ENCODE assay signal across 10 cellular contexts in genomic region chr6:44311767-44312166, GRCh38. TPM values are rescaled to one million over a fixed set of nuclear protein-coding genes. Genes with fewer than 3 reads are reported as not detected.
DNase-seq lines count a peak whose midpoint lies in the region; ATAC-seq and TF ChIP-seq lines count a peak whose summit lies in the region.
"Had no signal": no experiment of that assay in that cellular context is flagged by ENCODE, and none has a peak within 500 bp of the region (broad histone marks: within the 10 kb centered on the region; RNA-seq: fewer than 3 reads in every experiment).

No MANE protein-coding gene starts in this region.

- peak overlapping the region; percentile 96 for H3K4me3 Mint-ChIP-seq in stimulated activated naive CD8-positive, alpha-beta T cell treated with anti-CD3 and anti-CD28 coated beads, Interleukin-15, Interleukin-2, amounts not matched to agents 100 ng/mL and 50 ng/mL, for 24 hours
- peak overlapping the region; percentile 90 for H3K4me3 Mint-ChIP-seq in activated CD8-positive, alpha-beta T cell treated with anti-CD3 and anti-CD28 coated beads for 36 hours

- DNase-seq in stimulated activated naive CD8-positive, alpha-beta T cell treated with anti-CD3 and anti-CD28 coated beads, Interleukin-15, Interleukin-2, amounts not matched to agents 100 U/mL and 50 U/mL, for 24 hours, result no peak
- no peak for DNase-seq in activated CD8-positive, alpha-beta T cell treated with anti-CD3 and anti-CD28 coated beads for 36 hours
- no peak for DNase-seq in HAP-1 (ENCODE audit: low spot score in 2 of 2)
- DNase-seq in uterus, result no peak
- DNase-seq: cortex of kidney had no signal

- no peak for ATAC-seq in stimulated activated naive CD8-positive, alpha-beta T cell treated with anti-CD3 and anti-CD28 coated beads, Interleukin-15, Interleukin-2, amounts not matched to agents 100 U/mL and 50 U/mL, for 24 hours
- no peak for ATAC-seq in activated CD8-positive, alpha-beta T cell treated with anti-CD3 and anti-CD28 coated beads for 36 hours
- no peak for ATAC-seq in HG03342 (IDR thresholded peaks at IDR 0.05; ENCODE audit: unreplicated experiment)
- no peak for ATAC-seq in HG03520 (IDR thresholded peaks at IDR 0.05; ENCODE audit: unreplicated experiment)

- H3K9me3 ChIP-seq in iPS-18a (ENCODE audit: control insufficient read depth, low read depth, low read length) (no peaks in the 10 kb centered on the region), HAP-1 (no peaks in the 10 kb centered on the region), uterus (no peaks in the 10 kb centered on the region)

- H3K4me3 ChIP-seq in iPS-18a (ENCODE audit: low read length), result peak overlapping the region; percentile 92
- H3K4me3 ChIP-seq in HAP-1, result no peak overlapping the region; the same call in 1 of the 2 replicates
- H3K4me3 ChIP-seq in uterus, result no peak overlapping the region

- in situ Hi-C loops in HAP-1 (cut with MboI; ENCODE audit: low sequenced_read_pairs), result no loop called here

- no peaks in the 10 kb centered on the region for H3K27me3 ChIP-seq in iPS-18a (ENCODE audit: control insufficient read depth, insufficient read depth, low read length)
- H3K27me3 ChIP-seq in HAP-1 (ENCODE audit: low read depth), result no peaks in the 10 kb centered on the region
- H3K27me3 ChIP-seq in uterus, result no peaks in the 10 kb centered on the region

- H3K9ac ChIP-seq in iPS-18a (ENCODE audit: low read length), result no peak overlapping the region

- no peak for TF ChIP-seq CTCF in activated CD8-positive, alpha-beta T cell treated with anti-CD3 and anti-CD28 coated beads for 36 hours (IDR thresholded peaks at IDR 0.05)
- no peak for TF ChIP-seq CTCF in uterus (IDR thresholded peaks at IDR 0.05)

- H3K27ac ChIP-seq in iPS-18a (ENCODE audit: low read length) (no peak overlapping the region), uterus (no peak overlapping the region)

- CTCF ChIA-PET in activated CD8-positive, alpha-beta T cell treated with anti-CD3 and anti-CD28 coated beads for 36 hours (lab: Charles Lee), result interaction anchor here (0.9 to 15.0 kb wide), 6 partner anchors 7 to 215 kb away, joined by 3 to 182 read pairs (median 17); partner anchors contain the start of gene TMEM151B

- H3K4me1 Mint-ChIP-seq in stimulated activated naive CD8-positive, alpha-beta T cell treated with anti-CD3 and anti-CD28 coated beads, Interleukin-15, Interleukin-2, amounts not matched to agents 100 ng/mL and 50 ng/mL, for 24 hours (ENCODE audit: low read depth), result peaks cover 13% of the 10 kb centered on the region
- peaks cover 16% of the 10 kb centered on the region for H3K4me1 Mint-ChIP-seq in activated CD8-positive, alpha-beta T cell treated with anti-CD3 and anti-CD28 coated beads for 36 hours (ENCODE audit: low read depth)

- H3K27me3 Mint-ChIP-seq in stimulated activated naive CD8-positive, alpha-beta T cell treated with anti-CD3 and anti-CD28 coated beads, Interleukin-15, Interleukin-2, amounts not matched to agents 100 ng/mL and 50 ng/mL, for 24 hours, result no peaks in the 10 kb centered on the region
- H3K27me3 Mint-ChIP-seq in activated CD8-positive, alpha-beta T cell treated with anti-CD3 and anti-CD28 coated beads for 36 hours, result no peaks in the 10 kb centered on the region

- POLR2A ChIA-PET in activated CD8-positive, alpha-beta T cell treated with anti-CD3 and anti-CD28 coated beads for 36 hours (lab: Charles Lee), result interaction anchor here (0.7 to 1.2 kb wide), 6 partner anchors 9 to 58 kb away, joined by 3 to 4 read pairs (median 4); no protein-coding TSS in a partner anchor

- H3K36me3 ChIP-seq in iPS-18a (ENCODE audit: control insufficient read depth, low read depth, low read length) (peaks cover 45% of the 10 kb centered on the region), HAP-1 (replicated peaks) (peaks cover 47% of the 10 kb centered on the region), uterus (no peaks in the 10 kb centered on the region)

- intact Hi-C loops in activated CD8-positive, alpha-beta T cell treated with anti-CD3 and anti-CD28 coated beads for 36 hours (cut with micrococcal nuclease), result no loop called here
- intact Hi-C loops in uterus (cut with DNase I; ENCODE audit: low total_unique reads), result no loop called here

- peak overlapping the region; percentile 82 for H3K27ac Mint-ChIP-seq in stimulated activated naive CD8-positive, alpha-beta T cell treated with anti-CD3 and anti-CD28 coated beads, Interleukin-15, Interleukin-2, amounts not matched to agents 100 ng/mL and 50 ng/mL, for 24 hours
- peak overlapping the region; percentile 28 for H3K27ac Mint-ChIP-seq in activated CD8-positive, alpha-beta T cell treated with anti-CD3 and anti-CD28 coated beads for 36 hours

- H3K4me1 ChIP-seq in iPS-18a (ENCODE audit: control insufficient read depth, low read depth, low read length), result peaks cover 6% of the 10 kb centered on the region
- H3K4me1 ChIP-seq in HAP-1, result peaks cover 9% of the 10 kb centered on the region
- H3K4me1 ChIP-seq in uterus, result peaks cover 0 to 7% of the 10 kb centered on the region in 2 donors

- no peak for TF ChIP-seq POLR2A in uterus (IDR thresholded peaks at IDR 0.05)

- H3K9me3 Mint-ChIP-seq in stimulated activated naive CD8-positive, alpha-beta T cell treated with anti-CD3 and anti-CD28 coated beads, Interleukin-15, Interleukin-2, amounts not matched to agents 100 ng/mL and 50 ng/mL, for 24 hours, result no peaks in the 10 kb centered on the region
- no peaks in the 10 kb centered on the region for H3K9me3 Mint-ChIP-seq in activated CD8-positive, alpha-beta T cell treated with anti-CD3 and anti-CD28 coated beads for 36 hours

- peaks cover 30% of the 10 kb centered on the region for H3K36me3 Mint-ChIP-seq in stimulated activated naive CD8-positive, alpha-beta T cell treated with anti-CD3 and anti-CD28 coated beads, Interleukin-15, Interleukin-2, amounts not matched to agents 100 ng/mL and 50 ng/mL, for 24 hours (ENCODE audit: low read depth)
- H3K36me3 Mint-ChIP-seq in activated CD8-positive, alpha-beta T cell treated with anti-CD3 and anti-CD28 coated beads for 36 hours (ENCODE audit: low read depth), result peaks cover 28% of the 10 kb centered on the region

RNA-seq across cellular contexts. Expression of gene AARS2, which starts 1.4 kb away (rescaled TPM):
- 10 to 100 TPM; 16.2 to 16.3 TPM for total RNA-seq in activated CD8-positive, alpha-beta T cell treated with anti-CD3 and anti-CD28 coated beads for 36 hours
- total RNA-seq in uterus, result 10 to 100 TPM; 14.1 to 24.7 (median 21.0) TPM

RNA-seq across cellular contexts. Expression of gene SPATS1, which starts 30.7 kb away (rescaled TPM):
- not detected for total RNA-seq in activated CD8-positive, alpha-beta T cell treated with anti-CD3 and anti-CD28 coated beads for 36 hours
- under 1 TPM in 1 of 4 donors, not detected in 3; 0.62 TPM for total RNA-seq in uterus
- total RNA-seq: pulmonary artery endothelial cell had no signal

RNA-seq across cellular contexts. Expression of gene TMEM151B, which starts 41.5 kb away (rescaled TPM):
- under 1 TPM in 1 of 2 experiments, not detected in 1; 0.05 TPM for total RNA-seq in activated CD8-positive, alpha-beta T cell treated with anti-CD3 and anti-CD28 coated beads for 36 hours
- total RNA-seq in uterus, result under 1 TPM in 2 of 4 donors, not detected in 2; 0.09 to 0.21 TPM

RNA-seq across cellular contexts. Expression of gene NFKBIE, which starts 46.4 kb away (rescaled TPM):
- 10 to 100 TPM; 13.3 to 17.9 TPM for total RNA-seq in activated CD8-positive, alpha-beta T cell treated with anti-CD3 and anti-CD28 coated beads for 36 hours
- total RNA-seq in uterus, result 1 to 10 TPM; 1.3 to 5.9 (median 2.8) TPM

RNA-seq across cellular contexts. Expression of gene SLC35B2, which starts 54.4 kb away (rescaled TPM):
- total RNA-seq in activated CD8-positive, alpha-beta T cell treated with anti-CD3 and anti-CD28 coated beads for 36 hours, result 10 to 100 TPM; 15.4 to 16.7 TPM
- total RNA-seq in uterus, result 10 to 100 TPM in 3 of 4 donors, 1 to 10 TPM in 1; 5.9 to 39.5 (median 28.5) TPM
